ENCODE assay signal across 1 cellular context in genomic region chr17:50035421-50035879, GRCh38.
A peak's percentile ranks its signal among the peaks of the same experiment; 100 is the strongest.
TF ChIP-seq lines count a peak whose summit lies in the region.

No MANE protein-coding gene starts in this region.

TF ChIP-seq in HCT116, 20 proteins besides CTCF, POLR2A, EP300 and RAD21:
- TF ChIP-seq ZFX (IDR thresholded peaks at IDR 0.05) (0 out of 2 replicates have a peak, but pooled peaks have one; percentile 35), EGR1 (IDR thresholded peaks at IDR 0.05; ENCODE audit: low read depth) (no peak), REST (IDR thresholded peaks at IDR 0.05; ENCODE audit: low read depth) (no peak), YY1 (IDR thresholded peaks at IDR 0.05; ENCODE audit: extremely low read depth, insufficient replicate concordance, low read depth, low read length) (no peak), POLR2AphosphoS5 (IDR thresholded peaks at IDR 0.05; ENCODE audit: low read depth, low read length) (peak; percentile 29; the same call in 1 of the 2 replicates), TCF7L2 (IDR thresholded peaks at IDR 0.05; ENCODE audit: borderline replicate concordance, extremely low read depth, insufficient read depth, insufficient read length) (peak; percentile 91), CEBPB (IDR thresholded peaks at IDR 0.05; ENCODE audit: low read depth) (no peak), EZH2phosphoT487 (IDR thresholded peaks at IDR 0.05; ENCODE audit: borderline replicate concordance) (no peak), SRF (IDR thresholded peaks at IDR 0.05; ENCODE audit: low read depth) (no peak), EZH2 (IDR thresholded peaks at IDR 0.05) (no peak)
